Comparison of ENCODE assay signal across 15 cellular contexts in the genomic region with DNA sequence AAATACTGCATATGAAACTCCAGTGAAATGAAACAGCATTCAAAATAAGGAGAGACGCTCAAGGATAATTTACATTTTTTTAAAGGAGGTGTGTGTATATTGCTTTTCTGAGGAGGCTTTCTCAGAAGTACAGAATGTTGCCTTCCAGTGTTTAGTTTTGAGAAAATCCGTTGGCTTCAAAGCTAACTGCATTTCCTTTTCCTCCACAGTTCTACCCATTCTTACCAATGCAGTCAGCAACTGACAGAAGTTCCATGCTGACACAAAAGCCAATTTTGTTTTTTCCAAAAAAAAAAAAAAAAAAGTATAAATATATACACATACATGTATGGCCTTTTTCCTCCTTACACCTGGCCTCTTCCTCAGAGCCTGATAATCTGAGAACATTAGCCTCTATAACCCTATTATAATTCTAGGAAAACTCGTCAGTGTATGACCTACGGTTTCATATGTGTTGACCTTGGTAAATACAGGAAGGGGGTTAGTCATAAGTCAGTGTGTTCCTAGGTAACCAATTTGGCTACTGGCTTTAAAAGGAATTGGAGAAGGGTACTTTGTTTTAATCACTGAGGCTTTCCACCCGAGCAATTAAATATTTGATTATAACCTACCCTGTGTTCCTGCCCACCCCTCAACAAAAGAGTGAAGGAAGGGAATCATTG.
DNase-seq lines count a peak whose midpoint lies in the region; ATAC-seq and TF ChIP-seq lines count a peak whose summit lies in the region.
"Had no signal": no experiment of that assay in that cellular context is flagged by ENCODE, and none has a peak within 500 bp of the region (broad histone marks: within the 10 kb centered on the region; RNA-seq: fewer than 3 reads in every experiment).

No MANE protein-coding gene starts in this region.

- H3K9me3 Mint-ChIP-seq in stimulated activated naive CD8-positive, alpha-beta T cell treated with anti-CD3 and anti-CD28 coated beads, Interleukin-15, Interleukin-2, amounts not matched to agents 100 ng/mL and 50 ng/mL, for 24 hours: no peaks in the 10 kb centered on the region
- H3K9me3 Mint-ChIP-seq: IgD-negative memory B cell had no signal

- TF ChIP-seq CTCF in cardiac fibroblast (IDR thresholded peaks at IDR 0.05; ENCODE audit: low read depth, low read length): no peak

- no peak overlapping the region for H3K4me3 ChIP-seq in cardiac fibroblast (replicated peaks in 1 of 2; ENCODE audit: low read depth in 2 of 2, low read length in 2 of 2)
- H3K4me3 ChIP-seq: adrenal gland, lower lobe of right lung, prostate gland, upper lobe of right lung had no signal

- H3K27me3 Mint-ChIP-seq in stimulated activated naive CD8-positive, alpha-beta T cell treated with anti-CD3 and anti-CD28 coated beads, Interleukin-15, Interleukin-2, amounts not matched to agents 100 ng/mL and 50 ng/mL, for 24 hours: peaks cover 5% of the 10 kb centered on the region

- H3K4me1 Mint-ChIP-seq in stimulated activated naive CD8-positive, alpha-beta T cell treated with anti-CD3 and anti-CD28 coated beads, Interleukin-15, Interleukin-2, amounts not matched to agents 100 ng/mL and 50 ng/mL, for 24 hours (ENCODE audit: low read depth): peaks cover 30% of the 10 kb centered on the region

- peaks cover 22% of the 10 kb centered on the region for H3K36me3 Mint-ChIP-seq in stimulated activated naive CD8-positive, alpha-beta T cell treated with anti-CD3 and anti-CD28 coated beads, Interleukin-15, Interleukin-2, amounts not matched to agents 100 ng/mL and 50 ng/mL, for 24 hours (ENCODE audit: low read depth)

- no peak for DNase-seq in stimulated activated naive CD8-positive, alpha-beta T cell treated with anti-CD3 and anti-CD28 coated beads, Interleukin-15, Interleukin-2, amounts not matched to agents 100 U/mL and 50 U/mL, for 24 hours
- peak; percentile 28 for DNase-seq in NCI-H82 treated with DMSO at 0.1 percent for 48 hours (lab: John Stamatoyannopoulos, UW; ENCODE audit: unreplicated experiment)
- peak; percentile 26 to 48 for DNase-seq in cardiac fibroblast (ENCODE audit: low read depth in 2 of 2)
- no peak for DNase-seq in cerebellar nuclear complex (lab: John Stamatoyannopoulos, UW)
- DNase-seq in stimulated activated CD4-positive, alpha-beta T cell treated with anti-CD3 and anti-CD28 coated beads, Interleukin-2, amount 100 ng/mL, for 24 hours: no peak
- DNase-seq in stimulated activated CD4-positive, alpha-beta T cell treated with anti-CD3 and anti-CD28 coated beads, Interleukin-4, amount 100 ng/mL, for 4 hours: no peak
- DNase-seq: adrenal gland, head of caudate nucleus, lower lobe of right lung, NCI-H446, upper lobe of right lung had no signal

- H3K27ac Mint-ChIP-seq in stimulated activated naive CD8-positive, alpha-beta T cell treated with anti-CD3 and anti-CD28 coated beads, Interleukin-15, Interleukin-2, amounts not matched to agents 100 ng/mL and 50 ng/mL, for 24 hours: peak overlapping the region; percentile 83
- H3K27ac Mint-ChIP-seq: IgD-negative memory B cell had no signal

- H3K4me3 Mint-ChIP-seq in stimulated activated naive CD8-positive, alpha-beta T cell treated with anti-CD3 and anti-CD28 coated beads, Interleukin-15, Interleukin-2, amounts not matched to agents 100 ng/mL and 50 ng/mL, for 24 hours: peak overlapping the region; percentile 55

- ATAC-seq in stimulated activated naive CD8-positive, alpha-beta T cell treated with anti-CD3 and anti-CD28 coated beads, Interleukin-15, Interleukin-2, amounts not matched to agents 100 U/mL and 50 U/mL, for 24 hours: no peak
- no peak for ATAC-seq in HG02798 (IDR thresholded peaks at IDR 0.05; ENCODE audit: poor library complexity, unreplicated experiment)
- ATAC-seq: lower lobe of right lung, upper lobe of right lung had no signal

Comparison
In these comparisons a context has a peak if more than half of its experiments do, and no peak if none do; other contexts are left out.
1. DNase-seq: peak in NCI-H82 treated with DMSO at 0.1 percent for 48 hours (single experiment) and cardiac fibroblast (2 of 2); none in stimulated activated naive CD8-positive, alpha-beta T cell treated with anti-CD3 and anti-CD28 coated beads, Interleukin-15, Interleukin-2, amounts not matched to agents 100 U/mL and 50 U/mL, for 24 hours (single experiment), cerebellar nuclear complex (0 of 2), stimulated activated CD4-positive, alpha-beta T cell treated with anti-CD3 and anti-CD28 coated beads, Interleukin-2, amount 100 ng/mL, for 24 hours (0 of 2) and stimulated activated CD4-positive, alpha-beta T cell treated with anti-CD3 and anti-CD28 coated beads, Interleukin-4, amount 100 ng/mL, for 4 hours (0 of 2).